ENCODE assay signal across 15 cellular contexts in genomic region chr14:84859116-84859515, GRCh38.
DNase-seq lines count a peak whose midpoint lies in the region; ATAC-seq lines count a peak whose summit lies in the region.
"Had no signal": no experiment of that assay in that cellular context is flagged by ENCODE, and none has a peak within 500 bp of the region (broad histone marks: within the 10 kb centered on the region; RNA-seq: fewer than 3 reads in every experiment).

No MANE protein-coding gene starts in this region.

- no peak for ATAC-seq in GM18520 (IDR thresholded peaks at IDR 0.05; ENCODE audit: unreplicated experiment)
- ATAC-seq: A549; CD8-positive, alpha-beta T cell had no signal

- peak; percentile 36 for DNase-seq in NCI-H748 (lab: John Stamatoyannopoulos, UW; ENCODE audit: unreplicated experiment)
- no peak for DNase-seq in NCI-H748 treated with DMSO at 0.1 percent for 48 hours (lab: John Stamatoyannopoulos, UW)
- peak; percentile 91 for DNase-seq in NCI-H146 treated with DMSO at 0.1 percent for 48 hours (lab: John Stamatoyannopoulos, UW; ENCODE audit: unreplicated experiment)
- peak; percentile 70 for DNase-seq in NCI-H69 (lab: John Stamatoyannopoulos, UW)
- no peak for DNase-seq in MV-4-11 (lab: John Stamatoyannopoulos, UW)
- DNase-seq in midbrain (lab: John Stamatoyannopoulos, UW), result no peak
- DNase-seq: AML-193; Caco-2; Calu3; CD4-positive, alpha-beta T cell; CD8-positive, alpha-beta T cell; DMS79 treated with DMSO at 0.1 percent for 48 hours; GF-D8 had no signal

Comparison
In these comparisons a context has a peak if more than half of its experiments do, and no peak if none do; other contexts are left out.
1. DNase-seq: peak in NCI-H748 (single experiment), NCI-H146 treated with DMSO at 0.1 percent for 48 hours (single experiment) and NCI-H69 (single experiment); none in NCI-H748 treated with DMSO at 0.1 percent for 48 hours (single experiment), MV-4-11 (single experiment) and midbrain (single experiment).